13 cellular contexts compared by ENCODE assay signal in the genomic region with DNA sequence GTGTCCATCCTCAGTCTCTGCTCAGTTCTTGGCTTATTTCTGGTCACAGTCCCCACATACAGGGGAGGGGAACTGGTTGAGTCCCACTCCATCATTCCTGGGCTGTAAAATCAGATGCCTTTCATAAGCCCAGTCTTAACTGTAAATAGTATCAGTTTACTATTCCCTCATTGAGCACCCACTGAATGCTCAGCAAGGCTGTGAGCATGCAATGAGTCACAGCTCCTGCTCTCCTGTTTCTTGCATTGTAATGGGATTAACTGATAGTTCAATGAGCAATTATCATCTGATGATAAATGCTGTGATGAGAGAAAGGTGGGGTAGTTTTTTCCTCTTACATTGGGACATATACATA.
A peak's percentile ranks its signal among the peaks of the same experiment; 100 is the strongest.
DNase-seq lines count a peak whose midpoint lies in the region; ATAC-seq and TF ChIP-seq lines count a peak whose summit lies in the region.
"Had no signal": no experiment of that assay in that cellular context is flagged by ENCODE, and none has a peak within 500 bp of the region (broad histone marks: within the 10 kb centered on the region; RNA-seq: fewer than 3 reads in every experiment).

No MANE protein-coding gene starts in this region.

- no peaks in the 10 kb centered on the region for H3K9me3 ChIP-seq in heart right ventricle
- H3K9me3 ChIP-seq in ascending aorta = no peaks in the 10 kb centered on the region
- H3K9me3 ChIP-seq in thoracic aorta = no peaks in the 10 kb centered on the region
- no peaks in the 10 kb centered on the region for H3K9me3 ChIP-seq in testis

- no peak overlapping the region for H3K27ac Mint-ChIP-seq in activated T-helper 2 cell treated with anti-CD3 and anti-CD28 coated beads, Interferon-gamma antibody, Interleukin-2, Interleukin-4, amounts not matched to agents 10 μg/mL and 5 μg/mL and 100 μg/mL, durations not matched to agents 14 hours and 24 hours and 36 hours
- H3K27ac Mint-ChIP-seq: activated naive CD4-positive, alpha-beta T cell treated with anti-CD3 and anti-CD28 coated beads for 36 hours; effector memory CD8-positive, alpha-beta T cell; T-cell had no signal

- H3K4me1 Mint-ChIP-seq in activated T-helper 2 cell treated with anti-CD3 and anti-CD28 coated beads, Interferon-gamma antibody, Interleukin-2, Interleukin-4, amounts not matched to agents 10 μg/mL and 5 μg/mL and 100 μg/mL, durations not matched to agents 14 hours and 24 hours and 36 hours (ENCODE audit: low read depth) = no peaks in the 10 kb centered on the region
- H3K4me1 Mint-ChIP-seq: T-cell had no signal

- H3K4me3 Mint-ChIP-seq in activated T-helper 2 cell treated with anti-CD3 and anti-CD28 coated beads, Interferon-gamma antibody, Interleukin-2, Interleukin-4, amounts not matched to agents 10 μg/mL and 5 μg/mL and 100 μg/mL, durations not matched to agents 14 hours and 24 hours and 36 hours (ENCODE audit: low read depth) = no peak overlapping the region
- H3K4me3 Mint-ChIP-seq: activated naive CD4-positive, alpha-beta T cell treated with anti-CD3 and anti-CD28 coated beads for 36 hours; effector memory CD8-positive, alpha-beta T cell; nephron; T-cell had no signal

- H3K4me1 ChIP-seq in heart right ventricle = peaks cover 3 to 54% (median 19%) of the 10 kb centered on the region in 9 donors
- H3K4me1 ChIP-seq in ascending aorta = peaks cover 7 to 21% of the 10 kb centered on the region in 2 donors
- H3K4me1 ChIP-seq in thoracic aorta (ENCODE audit: control insufficient read depth in 1 of 2, low read depth in 2 of 2) = peaks cover 14 to 39% of the 10 kb centered on the region in 2 donors
- no peaks in the 10 kb centered on the region for H3K4me1 ChIP-seq in testis

- DNase-seq in heart right ventricle (no peak), left ventricle myocardium superior (no peak), ascending aorta (ENCODE audit: low spot score in 2 of 2) (no peak), glomerular visceral epithelial cell (ENCODE audit: extremely low spot score) (peak; percentile 69), thoracic aorta (ENCODE audit: low spot score) (no peak), testis (no peak)
- no peak for DNase-seq in activated T-helper 2 cell treated with anti-CD3 and anti-CD28 coated beads, Interferon-gamma antibody, Interleukin-2, Interleukin-4, amounts not matched to agents 10 μg/mL and 5 μg/mL and 100 μg/mL, durations not matched to agents 14 hours and 24 hours and 36 hours (ENCODE audit: low spot score)
- DNase-seq: activated naive CD4-positive, alpha-beta T cell treated with anti-CD3 and anti-CD28 coated beads for 36 hours; effector memory CD8-positive, alpha-beta T cell; NCI-H510A; T-cell had no signal

- H3K36me3 Mint-ChIP-seq in activated T-helper 2 cell treated with anti-CD3 and anti-CD28 coated beads, Interferon-gamma antibody, Interleukin-2, Interleukin-4, amounts not matched to agents 10 μg/mL and 5 μg/mL and 100 μg/mL, durations not matched to agents 14 hours and 24 hours and 36 hours (ENCODE audit: low read depth) = no peaks in the 10 kb centered on the region
- H3K36me3 Mint-ChIP-seq: T-cell had no signal

- H3K27ac ChIP-seq in heart right ventricle (peak overlapping the region in 7 of 10 donors; percentile 11 to 54 (median 45)), ascending aorta (peak overlapping the region; percentile 61 to 69), thoracic aorta (peak overlapping the region; percentile 65 to 71), testis (no peak overlapping the region)

- ATAC-seq in heart right ventricle = peak in 3 of 8 donors; percentile 22 to 35 (median 26)
- ATAC-seq in left ventricle myocardium superior = no peak
- ATAC-seq in thoracic aorta (ENCODE audit: insufficient number of reproducible peaks, low FRiP score, low read depth) = no peak
- ATAC-seq in GM19397 (IDR thresholded peaks at IDR 0.05; ENCODE audit: unreplicated experiment) = no peak
- ATAC-seq: effector memory CD8-positive, alpha-beta T cell; T-cell had no signal

- no peaks in the 10 kb centered on the region for H3K9me3 Mint-ChIP-seq in activated T-helper 2 cell treated with anti-CD3 and anti-CD28 coated beads, Interferon-gamma antibody, Interleukin-2, Interleukin-4, amounts not matched to agents 10 μg/mL and 5 μg/mL and 100 μg/mL, durations not matched to agents 14 hours and 24 hours and 36 hours
- H3K9me3 Mint-ChIP-seq: activated naive CD4-positive, alpha-beta T cell treated with anti-CD3 and anti-CD28 coated beads for 36 hours; effector memory CD8-positive, alpha-beta T cell; nephron; T-cell had no signal

- no peak for TF ChIP-seq POLR2A in testis (IDR thresholded peaks at IDR 0.05)

- intact Hi-C loops in heart right ventricle (cut with DNase I) (loop anchor here in 2 of 10 donors (10.0 kb wide), 2 partner anchors 116 to 144 kb away; a partner anchor contains a TSS), left ventricle myocardium superior (cut with micrococcal nuclease) (no loop called here), ascending aorta (cut with DNase I) (loop anchor here (2.0 kb wide), 2 partner anchors 78 to 114 kb away; a partner anchor contains a TSS), testis (cut with DNase I; ENCODE audit: low total_unique reads) (no loop called here)
- intact Hi-C loops in activated T-helper 2 cell treated with anti-CD3 and anti-CD28 coated beads, Interferon-gamma antibody, Interleukin-2, Interleukin-4, amounts not matched to agents 10 μg/mL and 5 μg/mL and 100 μg/mL, durations not matched to agents 14 hours and 24 hours and 36 hours (cut with micrococcal nuclease) = no loop called here

- no peak overlapping the region for H3K4me3 ChIP-seq in heart right ventricle
- H3K4me3 ChIP-seq in ascending aorta = no peak overlapping the region
- H3K4me3 ChIP-seq in thoracic aorta = no peak overlapping the region
- no peak overlapping the region for H3K4me3 ChIP-seq in testis

- peaks cover 25% of the 10 kb centered on the region for H3K27me3 Mint-ChIP-seq in activated T-helper 2 cell treated with anti-CD3 and anti-CD28 coated beads, Interferon-gamma antibody, Interleukin-2, Interleukin-4, amounts not matched to agents 10 μg/mL and 5 μg/mL and 100 μg/mL, durations not matched to agents 14 hours and 24 hours and 36 hours (ENCODE audit: low read depth)

- TF ChIP-seq CTCF in heart right ventricle (IDR thresholded peaks at IDR 0.05) = no peak
- TF ChIP-seq CTCF in ascending aorta (IDR thresholded peaks at IDR 0.05) = no peak
- no peak for TF ChIP-seq CTCF in thoracic aorta (IDR thresholded peaks at IDR 0.05)
- no peak for TF ChIP-seq CTCF in testis (IDR thresholded peaks at IDR 0.05)

- H3K27me3 ChIP-seq in heart right ventricle = no peaks in the 10 kb centered on the region
- no peaks in the 10 kb centered on the region for H3K27me3 ChIP-seq in ascending aorta
- no peaks in the 10 kb centered on the region for H3K27me3 ChIP-seq in thoracic aorta (replicated peaks; ENCODE audit: insufficient read depth)
- no peaks in the 10 kb centered on the region for H3K27me3 ChIP-seq in testis

- H3K36me3 ChIP-seq in heart right ventricle (no peaks in the 10 kb centered on the region), ascending aorta (no peaks in the 10 kb centered on the region), thoracic aorta (no peaks in the 10 kb centered on the region), testis (ENCODE audit: low read depth, missing control alignments) (no peaks in the 10 kb centered on the region)

Comparison
In these comparisons a context has a peak if more than half of its experiments do, and no peak if none do; other contexts are left out.
1. H3K27ac ChIP-seq: peak in heart right ventricle (7 of 10), ascending aorta (2 of 2) and thoracic aorta (2 of 2); none in testis (0 of 2).